ENCODE assay signal across 1 cellular context in genomic region chr7:28126047-28127041, GRCh38.
TF ChIP-seq lines count a peak whose summit lies in the region.

No MANE protein-coding gene starts in this region.

TF ChIP-seq in GM23338, 12 proteins besides CTCF, POLR2A, EP300 and RAD21 (continued from another document):
- TF ChIP-seq ZNF462 (CRISPR knock-in tag; IDR thresholded peaks at IDR 0.05) (no peak), JUNB (IDR thresholded peaks at IDR 0.05; ENCODE audit: unreplicated experiment) (no peak), POLR2AphosphoS5 (IDR thresholded peaks at IDR 0.05; ENCODE audit: low read depth) (no peak), CREB1 (CRISPR knock-in tag; IDR thresholded peaks at IDR 0.05; ENCODE audit: low read depth) (no peak)
TF ChIP-seq in GM23338: peak in this region for 0.
